Comparison of ENCODE assay signal across 16 cellular contexts in genomic region chr18:63181706-63182105, GRCh38.
DNase-seq lines count a peak whose midpoint lies in the region; ATAC-seq and TF ChIP-seq lines count a peak whose summit lies in the region.
"Had no signal": no experiment of that assay in that cellular context is flagged by ENCODE, and none has a peak within 500 bp of the region (broad histone marks: within the 10 kb centered on the region; RNA-seq: fewer than 3 reads in every experiment).

No MANE protein-coding gene starts in this region.

- H4K20me1 ChIP-seq in BLaER1 treated with 17β-estradiol and CSF1 and Interleukin-3, amounts not matched to agents 10 nM and 100 nM: peaks cover 0 to 13% (median 0%) of the 10 kb centered on the region in 11 experiments; a peak in 3 of 22 replicates

- H3K36me3 Mint-ChIP-seq in CD8-positive, alpha-beta memory T cell: peaks cover 3 to 9% (median 5%) of the 10 kb centered on the region in 3 donors
- H3K36me3 Mint-ChIP-seq in activated CD8-positive, alpha-beta T cell treated with anti-CD3 and anti-CD28 coated beads, Interleukin-2, amount 10 ng/mL, durations not matched to agents 7 days and 5 days (ENCODE audit: low read depth): peaks cover 59% of the 10 kb centered on the region
- H3K36me3 Mint-ChIP-seq in nephron (ENCODE audit: low read depth): no peaks in the 10 kb centered on the region

- H3K4me3 Mint-ChIP-seq in CD8-positive, alpha-beta memory T cell: peak overlapping the region in 1 of 7 donors; percentile 11
- H3K4me3 Mint-ChIP-seq in activated CD8-positive, alpha-beta T cell treated with anti-CD3 and anti-CD28 coated beads, Interleukin-2, amount 10 ng/mL, durations not matched to agents 7 days and 5 days: no peak overlapping the region
- H3K4me3 Mint-ChIP-seq in nephron: peak overlapping the region in 1 of 3 experiments; percentile 6
- H3K4me3 Mint-ChIP-seq: dendritic cell treated with granulocyte-macrophage colony-stimulating factor and Interleukin-4, amounts not matched to agents 40 ng/mL and 50 ng/mL, for 4 days; GM23338 had no signal

- peaks cover 44 to 72% (median 69%) of the 10 kb centered on the region in 3 donors for H3K4me1 Mint-ChIP-seq in CD8-positive, alpha-beta memory T cell
- H3K4me1 Mint-ChIP-seq in activated CD8-positive, alpha-beta T cell treated with anti-CD3 and anti-CD28 coated beads, Interleukin-2, amount 10 ng/mL, durations not matched to agents 7 days and 5 days (ENCODE audit: low read depth): peaks cover 51% of the 10 kb centered on the region
- H3K4me1 Mint-ChIP-seq in nephron: peaks cover 80% of the 10 kb centered on the region

- no peak for ATAC-seq in activated CD8-positive, alpha-beta T cell treated with anti-CD3 and anti-CD28 coated beads, Interleukin-2, amount 10 ng/mL, durations not matched to agents 7 days and 5 days
- ATAC-seq in GM18907 (IDR thresholded peaks at IDR 0.05; ENCODE audit: unreplicated experiment) (no peak), GM19467 (IDR thresholded peaks at IDR 0.05; ENCODE audit: unreplicated experiment) (no peak)
- ATAC-seq: GM23338 had no signal

- H3K9ac ChIP-seq in BLaER1 treated with 17β-estradiol and CSF1 and Interleukin-3, amounts not matched to agents 10 nM and 100 nM: no peak overlapping the region

- H3K27me3 ChIP-seq in BLaER1 treated with 17β-estradiol and CSF1 and Interleukin-3, amounts not matched to agents 10 nM and 100 nM: no peaks in the 10 kb centered on the region
- H3K27me3 ChIP-seq in CD8-positive, alpha-beta memory T cell (ENCODE audit: insufficient read depth, low read length, poor library complexity, severe bottlenecking): no peaks in the 10 kb centered on the region
- H3K27me3 ChIP-seq: SJSA1 had no signal

- no peaks in the 10 kb centered on the region for H3K27me3 Mint-ChIP-seq in CD8-positive, alpha-beta memory T cell
- H3K27me3 Mint-ChIP-seq in activated CD8-positive, alpha-beta T cell treated with anti-CD3 and anti-CD28 coated beads, Interleukin-2, amount 10 ng/mL, durations not matched to agents 7 days and 5 days (ENCODE audit: low read depth): no peaks in the 10 kb centered on the region
- peaks cover 3% of the 10 kb centered on the region for H3K27me3 Mint-ChIP-seq in nephron (ENCODE audit: low read depth)

- CTCF ChIA-PET in CD8-positive, alpha-beta memory T cell (lab: Charles Lee): interaction anchor here (1.3 kb wide), 1 partner anchor 12 kb away, joined by 4 read pairs; no protein-coding TSS in a partner anchor
- CTCF ChIA-PET in activated CD8-positive, alpha-beta T cell treated with anti-CD3 and anti-CD28 coated beads, Interleukin-2, amount 10 ng/mL, durations not matched to agents 7 days and 5 days (lab: Charles Lee): no interaction called here

- H3K9me3 ChIP-seq in BLaER1 treated with 17β-estradiol and CSF1 and Interleukin-3, amounts not matched to agents 10 nM and 100 nM (replicated peaks in 1 of 11): no peaks in the 10 kb centered on the region
- no peaks in the 10 kb centered on the region for H3K9me3 ChIP-seq in CD8-positive, alpha-beta memory T cell (ENCODE audit: low read length)
- H3K9me3 ChIP-seq: SJSA1 had no signal

- no peak for DNase-seq in CD8-positive, alpha-beta memory T cell
- DNase-seq in activated CD8-positive, alpha-beta T cell treated with anti-CD3 and anti-CD28 coated beads, Interleukin-2, amount 10 ng/mL, durations not matched to agents 7 days and 5 days: no peak
- no peak for DNase-seq in NCI-H128 (lab: John Stamatoyannopoulos, UW; ENCODE audit: unreplicated experiment)
- DNase-seq: activated CD4-positive, CD25-positive, alpha-beta regulatory T cell; AML-193; foreskin fibroblast; left cardiac atrium; NCI-H1436; stimulated activated naive CD4-positive, alpha-beta T cell treated with Interleukin-2 at 50 U/mL for 16 hours had no signal

- POLR2A ChIA-PET in CD8-positive, alpha-beta memory T cell (lab: Charles Lee): no interaction called here
- POLR2A ChIA-PET in activated CD8-positive, alpha-beta T cell treated with anti-CD3 and anti-CD28 coated beads, Interleukin-2, amount 10 ng/mL, durations not matched to agents 7 days and 5 days (lab: Charles Lee): interaction anchor here (1.1 kb wide), 1 partner anchor 117 kb away, joined by 3 read pairs; no protein-coding TSS in a partner anchor

- H3K4me1 ChIP-seq in BLaER1 treated with 17β-estradiol and CSF1 and Interleukin-3, amounts not matched to agents 10 nM and 100 nM: peaks cover 81 to 99% (median 87%) of the 10 kb centered on the region in 10 experiments
- H3K4me1 ChIP-seq in CD8-positive, alpha-beta memory T cell (ENCODE audit: insufficient read depth, low read length): peaks cover 34% of the 10 kb centered on the region

- H3K9me3 Mint-ChIP-seq in CD8-positive, alpha-beta memory T cell: no peaks in the 10 kb centered on the region
- H3K9me3 Mint-ChIP-seq in activated CD8-positive, alpha-beta T cell treated with anti-CD3 and anti-CD28 coated beads, Interleukin-2, amount 10 ng/mL, durations not matched to agents 7 days and 5 days (ENCODE audit: insufficient read depth): no peaks in the 10 kb centered on the region
- H3K9me3 Mint-ChIP-seq in nephron: no peaks in the 10 kb centered on the region
- H3K9me3 Mint-ChIP-seq: dendritic cell treated with granulocyte-macrophage colony-stimulating factor and Interleukin-4, amounts not matched to agents 40 ng/mL and 50 ng/mL, for 4 days; GM23338 had no signal

- peak overlapping the region; percentile 5 to 90 (median 81); a peak in 20 of 22 replicates for H3K4me2 ChIP-seq in BLaER1 treated with 17β-estradiol and CSF1 and Interleukin-3, amounts not matched to agents 10 nM and 100 nM
- H3K4me2 ChIP-seq: GM23338 had no signal

- H3K27ac ChIP-seq in BLaER1 treated with 17β-estradiol and CSF1 and Interleukin-3, amounts not matched to agents 10 nM and 100 nM: peak overlapping the region in 8 of 11 experiments; percentile 15 to 94 (median 50); a peak in 10 of 22 replicates
- no peak overlapping the region for H3K27ac ChIP-seq in CD8-positive, alpha-beta memory T cell (ENCODE audit: low read depth, low read length)
- H3K27ac ChIP-seq: SJSA1 had no signal

- no peak overlapping the region for H3K4me3 ChIP-seq in BLaER1 treated with 17β-estradiol and CSF1 and Interleukin-3, amounts not matched to agents 10 nM and 100 nM
- H3K4me3 ChIP-seq in CD8-positive, alpha-beta memory T cell (ENCODE audit: low read length): no peak overlapping the region
- H3K4me3 ChIP-seq: GM23338, SJSA1 had no signal

- peaks cover 0 to 34% (median 5%) of the 10 kb centered on the region in 11 experiments; a peak in 8 of 22 replicates for H3K36me3 ChIP-seq in BLaER1 treated with 17β-estradiol and CSF1 and Interleukin-3, amounts not matched to agents 10 nM and 100 nM
- no peaks in the 10 kb centered on the region for H3K36me3 ChIP-seq in CD8-positive, alpha-beta memory T cell (ENCODE audit: insufficient read depth, low read length)
- H3K36me3 ChIP-seq: SJSA1 had no signal

- H3K27ac Mint-ChIP-seq in CD8-positive, alpha-beta memory T cell: peak overlapping the region in 5 of 8 donors; percentile 21 to 77 (median 68)
- peak overlapping the region; percentile 35 for H3K27ac Mint-ChIP-seq in activated CD8-positive, alpha-beta T cell treated with anti-CD3 and anti-CD28 coated beads, Interleukin-2, amount 10 ng/mL, durations not matched to agents 7 days and 5 days
- peak overlapping the region in 2 of 3 experiments; percentile 18 to 23 for H3K27ac Mint-ChIP-seq in nephron
- H3K27ac Mint-ChIP-seq: dendritic cell treated with granulocyte-macrophage colony-stimulating factor and Interleukin-4, amounts not matched to agents 40 ng/mL and 50 ng/mL, for 4 days; GM23338 had no signal

- no peak for TF ChIP-seq CTCF in nephron (IDR thresholded peaks at IDR 0.05; ENCODE audit: unreplicated experiment in 3 of 3)
